In genomic region chr20:46973801-46974200, GRCh38 we compare ENCODE assay signal across 18 cellular contexts.
"Had no signal": no experiment of that assay in that cellular context is flagged by ENCODE, and none has a peak within 500 bp of the region (broad histone marks: within the 10 kb centered on the region; RNA-seq: fewer than 3 reads in every experiment).

No MANE protein-coding gene starts in this region.

- H3K27me3 ChIP-seq: adrenal gland, colonic mucosa, pancreas, right atrium auricular region had no signal

- H3K4me1 ChIP-seq: adrenal gland, colonic mucosa, esophagus muscularis mucosa, pancreas, psoas muscle, right atrium auricular region, upper lobe of right lung had no signal

- H3K36me3 ChIP-seq: adrenal gland, colonic mucosa, esophagus muscularis mucosa, neutrophil, pancreas, right atrium auricular region, upper lobe of right lung had no signal

- H3K27ac ChIP-seq: adrenal gland, colonic mucosa, dorsolateral prefrontal cortex, esophagus muscularis mucosa, neutrophil, pancreas, psoas muscle, right atrium auricular region, upper lobe of right lung had no signal

- DNase-seq: activated CD8-positive, alpha-beta memory T cell treated with anti-CD3 and anti-CD28 coated beads, Interleukin-2, amount 50 U/mL, for 4 hours; activated naive CD4-positive, alpha-beta T cell; activated T-cell treated with anti-CD3 and anti-CD28 coated beads, Interleukin-2, amount 50 U/mL, for 24 hours; adrenal gland; colonic mucosa; dorsolateral prefrontal cortex; effector memory CD8-positive, alpha-beta T cell; hippocampal formation; left ventricle myocardium superior; pancreas; psoas muscle; stimulated activated CD4-positive, alpha-beta T cell treated with anti-CD3 and anti-CD28 coated beads, Interleukin-12 subunit alpha, Interleukin-12 subunit beta, amount 100 ng/mL, for 4 hours; stimulated activated CD4-positive, alpha-beta T cell treated with anti-CD3 and anti-CD28 coated beads, Interleukin-4, amount 100 ng/mL, for 4 hours; stimulated activated naive CD8-positive, alpha-beta T cell treated with anti-CD3 and anti-CD28 coated beads, Interleukin-15, Interleukin-2, amounts not matched to agents 100 U/mL and 50 U/mL, for 24 hours; upper lobe of right lung had no signal

- ATAC-seq: effector memory CD8-positive, alpha-beta T cell; left ventricle myocardium superior; pancreas; psoas muscle; stimulated activated naive CD8-positive, alpha-beta T cell treated with anti-CD3 and anti-CD28 coated beads, Interleukin-15, Interleukin-2, amounts not matched to agents 100 U/mL and 50 U/mL, for 24 hours; upper lobe of right lung had no signal

- H3K4me3 ChIP-seq: adrenal gland, colonic mucosa, dorsolateral prefrontal cortex, esophagus muscularis mucosa, pancreas, psoas muscle, right atrium auricular region, upper lobe of right lung had no signal

- H3K9me3 ChIP-seq: adrenal gland, colonic mucosa, esophagus muscularis mucosa, neutrophil, pancreas, psoas muscle, right atrium auricular region, upper lobe of right lung had no signal
